ENCODE assay signal across 25 cellular contexts in genomic region chr17:189444-189843, GRCh38. TPM values are rescaled to one million over a fixed set of nuclear protein-coding genes. Genes with fewer than 3 reads are reported as not detected.
"Had no signal": no experiment of that assay in that cellular context is flagged by ENCODE, and none has a peak within 500 bp of the region (broad histone marks: within the 10 kb centered on the region; RNA-seq: fewer than 3 reads in every experiment).

No MANE protein-coding gene starts in this region.

- H3K36me3 Mint-ChIP-seq: naive B cell; stimulated activated naive B cell treated with anti-CD40 and anti-IgM and Interleukin-4, amounts not matched to agents 10 μg/mL and 1 μg/mL and 100 μg/mL, for 72 hours had no signal

- H3K27ac Mint-ChIP-seq: endodermal cell; naive B cell; stimulated activated naive B cell treated with anti-CD40 and anti-IgM and Interleukin-4, amounts not matched to agents 10 μg/mL and 1 μg/mL and 100 μg/mL, for 72 hours had no signal

- H3K9me3 ChIP-seq: heart left ventricle, ovary, right atrium auricular region, sigmoid colon had no signal

- H3K4me3 ChIP-seq: coronary artery, heart left ventricle, ovary, right atrium auricular region, sigmoid colon, skin epidermis had no signal

- H3K27ac ChIP-seq: coronary artery, heart left ventricle, ovary, right atrium auricular region, sigmoid colon, skin epidermis had no signal

- H3K27me3 ChIP-seq: ovary, right atrium auricular region, sigmoid colon had no signal

- ATAC-seq: heart left ventricle; stimulated activated naive B cell treated with anti-CD40 and anti-IgM and Interleukin-4, amounts not matched to agents 10 μg/mL and 1 μg/mL and 100 μg/mL, for 72 hours had no signal

- H3K36me3 ChIP-seq: heart left ventricle, ovary, right atrium auricular region, sigmoid colon had no signal

- DNase-seq: effector CD4-positive, alpha-beta T cell; endodermal cell; erythroblast; foreskin melanocyte; heart left ventricle; hippocampal formation; kidney glomerular epithelial cell; mesendoderm; naive B cell; ovary; sigmoid colon; stimulated activated CD4-positive, alpha-beta T cell treated with anti-CD3 and anti-CD28 coated beads, Interleukin-2, amount 100 ng/mL, for 24 hours; stimulated activated CD4-positive, alpha-beta T cell treated with anti-CD3 and anti-CD28 coated beads, Interleukin-4, amount 100 ng/mL, for 4 hours; stimulated activated naive B cell treated with anti-CD40 and anti-IgM and Interleukin-4, amounts not matched to agents 10 μg/mL and 1 μg/mL and 100 μg/mL, for 72 hours; trophoblast cell had no signal

- H3K9me3 Mint-ChIP-seq: naive B cell; stimulated activated naive B cell treated with anti-CD40 and anti-IgM and Interleukin-4, amounts not matched to agents 10 μg/mL and 1 μg/mL and 100 μg/mL, for 72 hours had no signal

- FAIRE-seq: endothelial cell of umbilical vein had no signal

- H3K4me1 ChIP-seq: right atrium auricular region had no signal

RNA-seq across cellular contexts. Expression of gene SCGB1C2, which starts 52.1 kb away (rescaled TPM):
- total RNA-seq: dermis microvascular lymphatic vessel endothelial cell, endodermal cell, endothelial cell of umbilical vein, heart left ventricle, liver, lung microvascular endothelial cell, ovary, posterior vena cava, right atrium auricular region, sigmoid colon, urinary bladder had no signal
- polyA plus RNA-seq: endothelial cell of umbilical vein, heart left ventricle, liver, neural cell, ovary, sigmoid colon, urinary bladder had no signal
